Comparison of ENCODE assay signal across 8 cellular contexts in genomic region chr7:24290004-24290641, GRCh38. TPM values are rescaled to one million over a fixed set of nuclear protein-coding genes. Genes with fewer than 3 reads are reported as not detected.
DNase-seq lines count a peak whose midpoint lies in the region; ATAC-seq and TF ChIP-seq lines count a peak whose summit lies in the region.

No MANE protein-coding gene starts in this region.

- no peak for TF ChIP-seq POLR2A in upper lobe of left lung (IDR thresholded peaks at IDR 0.05)

- H3K4me3 ChIP-seq in LNCaP clone FGC (ENCODE audit: low read depth, low read length) (no peak overlapping the region), cardiac fibroblast (replicated peaks in 1 of 2; ENCODE audit: low read depth in 2 of 2, low read length in 2 of 2) (no peak overlapping the region), upper lobe of left lung (no peak overlapping the region)

- peaks cover 0 to 5% (median 2%) of the 10 kb centered on the region in 4 donors for H3K27me3 ChIP-seq in upper lobe of left lung

- peaks cover 0 to 9% (median 0%) of the 10 kb centered on the region in 4 donors for H3K4me1 ChIP-seq in upper lobe of left lung

- TF ChIP-seq EP300 in upper lobe of left lung (IDR thresholded peaks at IDR 0.05) = no peak

- CTCF ChIA-PET in HEK293T (lab: Yijun Ruan, JAX) = interaction anchor here (0.7 to 1.2 kb wide), 4 partner anchors 14 to 92 kb away, joined by 3 to 6 read pairs (median 3); no protein-coding TSS in a partner anchor

- WGBS in upper lobe of left lung, 2 donors = 23 to 25% methylated on average over 4 to 5 of the region's 5 CpGs

- no peaks in the 10 kb centered on the region for H3K36me3 ChIP-seq in upper lobe of left lung

- peak; percentile 84 for DNase-seq in A172 (ENCODE audit: low spot score)
- peak; percentile 70 for DNase-seq in HEK293T (ENCODE audit: extremely low spot score)
- peak; percentile 49 for DNase-seq in LNCaP clone FGC (ENCODE audit: low read depth)
- DNase-seq in SK-N-DZ (ENCODE audit: low spot score) = peak; percentile 84
- peak; percentile 18 to 28 for DNase-seq in cardiac fibroblast (ENCODE audit: low read depth in 2 of 2)
- peak; percentile 42 for DNase-seq in midbrain (lab: John Stamatoyannopoulos, UW)
- DNase-seq in upper lobe of left lung = no peak

- POLR2A ChIA-PET in HEK293T (lab: Yijun Ruan, JAX) = no interaction called here

- H3K27ac ChIP-seq in upper lobe of left lung = no peak overlapping the region

- no peaks in the 10 kb centered on the region for H3K9me3 ChIP-seq in upper lobe of left lung

- peak; percentile 77 for TF ChIP-seq CTCF in GM12873 (IDR thresholded peaks at IDR 0.05; ENCODE audit: insufficient read depth, low read depth, low read length, missing control alignments)
- TF ChIP-seq CTCF in LNCaP clone FGC (IDR thresholded peaks at IDR 0.05; ENCODE audit: control insufficient read depth, extremely low read depth, insufficient read depth) = peak; percentile 74
- no peak for TF ChIP-seq CTCF in cardiac fibroblast (IDR thresholded peaks at IDR 0.05; ENCODE audit: low read depth, low read length)
- peak in 3 of 6 experiments; percentile 44 to 47 (median 45) for TF ChIP-seq CTCF in upper lobe of left lung (IDR thresholded peaks at IDR 0.05)

- ATAC-seq in upper lobe of left lung (ENCODE audit: low FRiP score in 2 of 2) = peak; percentile 63 to 72

TF ChIP-seq in HEK293T, 16 proteins besides CTCF, POLR2A, EP300 and RAD21:
- TF ChIP-seq LEF1 (IDR thresholded peaks at IDR 0.05; ENCODE audit: borderline replicate concordance) (no peak), PKNOX1 (IDR thresholded peaks at IDR 0.05) (peak; percentile 89)

RNA-seq across cellular contexts. Expression of gene NPY, which starts 6.1 kb away (rescaled TPM):
- not detected in 2 replicates for total RNA-seq in A172 (2014; rRNA removed; shearing (Covaris generic))
- 650 and 787 TPM in 2 replicates for polyA plus RNA-seq in SK-N-DZ (2014; cell fraction: cytosol; rRNA removed)
- 500 and 522 TPM in 2 replicates for polyA plus RNA-seq in SK-N-DZ (2014; cell fraction: nucleus; rRNA removed)
- 1 to 10 TPM in 1 of 6 donors, not detected in 5; 3.6 TPM for total RNA-seq in upper lobe of left lung

Comparison
In these comparisons a context has a peak if more than half of its experiments do, and no peak if none do; other contexts are left out.
1. DNase-seq: peak in A172 (single experiment), HEK293T (single experiment), LNCaP clone FGC (single experiment), SK-N-DZ (single experiment), cardiac fibroblast (2 of 2) and midbrain (single experiment); none in upper lobe of left lung (0 of 2).